In genomic region chr2:9229470-9229820, GRCh38 we compare ENCODE assay signal across 24 cellular contexts. TPM values are rescaled to one million over a fixed set of nuclear protein-coding genes. Genes with fewer than 3 reads are reported as not detected.
DNase-seq lines count a peak whose midpoint lies in the region; ATAC-seq and TF ChIP-seq lines count a peak whose summit lies in the region.
"Had no signal": no experiment of that assay in that cellular context is flagged by ENCODE, and none has a peak within 500 bp of the region (broad histone marks: within the 10 kb centered on the region; RNA-seq: fewer than 3 reads in every experiment).

No MANE protein-coding gene starts in this region.

- H3K27ac ChIP-seq in ACC112 (ENCODE audit: low read depth, low read length) (peak overlapping the region; percentile 91), neural progenitor cell (no peak overlapping the region), endodermal cell (ENCODE audit: low read depth, low read length) (no peak overlapping the region)
- H3K27ac ChIP-seq: colonic mucosa, pancreas, VCaP had no signal

- peaks cover 87% of the 10 kb centered on the region for H3K4me1 Mint-ChIP-seq in Calu3 (ENCODE audit: low read depth, unreplicated experiment)
- peaks cover 85% of the 10 kb centered on the region for H3K4me1 Mint-ChIP-seq in chondrocyte (ENCODE audit: low read depth)
- H3K4me1 Mint-ChIP-seq in neural progenitor cell = peaks cover 83% of the 10 kb centered on the region
- H3K4me1 Mint-ChIP-seq in endodermal cell = peaks cover 9% of the 10 kb centered on the region
- H3K4me1 Mint-ChIP-seq: CD8-positive, alpha-beta memory T cell; immature natural killer cell had no signal

- no peak overlapping the region for H3K4me2 ChIP-seq in neural progenitor cell
- H3K4me2 ChIP-seq: GM23338 had no signal

- H3K27me3 ChIP-seq in ACC112 (ENCODE audit: insufficient read depth, low read length) (no peaks in the 10 kb centered on the region), neural progenitor cell (no peaks in the 10 kb centered on the region), endodermal cell (ENCODE audit: control insufficient read depth, insufficient read depth, low read length, poor library complexity, severe bottlenecking) (no peaks in the 10 kb centered on the region)
- H3K27me3 ChIP-seq: colonic mucosa, pancreas, tibial nerve had no signal

- WGBS in endodermal cell (ENCODE audit: insufficient coverage in 1 of 2, insufficient read length in 1 of 2), 2 experiments = 88 to 91% methylated on average over 4 to 6 of the region's 6 CpGs

- no peak for TF ChIP-seq CTCF in Calu3 (IDR thresholded peaks at IDR 0.05; ENCODE audit: unreplicated experiment)
- TF ChIP-seq CTCF in chondrocyte (IDR thresholded peaks at IDR 0.05) = no peak
- no peak for TF ChIP-seq CTCF in neural progenitor cell (IDR thresholded peaks at IDR 0.05)
- TF ChIP-seq CTCF in endodermal cell (conservative IDR thresholded peaks at IDR 0.05) = no peak

- BruUV-seq in Calu3 (replicated peaks; lab: Mats Ljungman, UMichigan) = no TSS peak

- H3K9me3 Mint-ChIP-seq in Calu3 (ENCODE audit: low read depth, unreplicated experiment) (no peaks in the 10 kb centered on the region), chondrocyte (ENCODE audit: low read depth) (no peaks in the 10 kb centered on the region), neural progenitor cell (no peaks in the 10 kb centered on the region), endodermal cell (no peaks in the 10 kb centered on the region)
- H3K9me3 Mint-ChIP-seq: CD8-positive, alpha-beta memory T cell; GM23338; immature natural killer cell had no signal

- no peak overlapping the region for H2AFZ ChIP-seq in ACC112 (ENCODE audit: low read length, unreplicated experiment)
- no peak overlapping the region for H2AFZ ChIP-seq in neural progenitor cell (replicated peaks)
- H2AFZ ChIP-seq: GM23338 had no signal

- H3K27ac Mint-ChIP-seq in Calu3 (ENCODE audit: unreplicated experiment) = peak overlapping the region; percentile 24
- H3K27ac Mint-ChIP-seq in chondrocyte (ENCODE audit: unreplicated experiment) = peak overlapping the region; percentile 51
- peak overlapping the region; percentile 43 for H3K27ac Mint-ChIP-seq in neural progenitor cell
- H3K27ac Mint-ChIP-seq in endodermal cell = no peak overlapping the region
- H3K27ac Mint-ChIP-seq: CD8-positive, alpha-beta memory T cell; GM23338; immature natural killer cell; T-helper 17 cell had no signal

- CTCF ChIA-PET in Calu3 (lab: Charles Lee) = interaction anchor here (0.9 kb wide), 1 partner anchor 15 kb away, joined by 3 read pairs; no protein-coding TSS in a partner anchor

- H3K36me3 Mint-ChIP-seq in Calu3 (ENCODE audit: insufficient read depth, unreplicated experiment) = peaks cover 24% of the 10 kb centered on the region
- no peaks in the 10 kb centered on the region for H3K36me3 Mint-ChIP-seq in chondrocyte (ENCODE audit: low read depth)
- no peaks in the 10 kb centered on the region for H3K36me3 Mint-ChIP-seq in neural progenitor cell
- H3K36me3 Mint-ChIP-seq in endodermal cell (ENCODE audit: low read depth) = no peaks in the 10 kb centered on the region
- H3K36me3 Mint-ChIP-seq: immature natural killer cell had no signal

- DNase-seq in Calu3 (no peak), chondrocyte (ENCODE audit: low spot score) (no peak), neural progenitor cell (ENCODE audit: low spot score) (no peak), endodermal cell (no peak)
- DNase-seq in activated T-cell treated with anti-CD3 and anti-CD28 coated beads, Interleukin-2, amount 50 U/mL, for 48 hours = no peak
- DNase-seq in stimulated activated CD4-positive, alpha-beta T cell treated with anti-CD3 and anti-CD28 coated beads, Interleukin-2, amount 100 ng/mL, for 24 hours = no peak
- DNase-seq: activated CD4-positive, alpha-beta T cell treated with anti-CD3 and anti-CD28 coated beads, Interleukin-2, amount 50 U/mL, for 4 hours; activated naive CD4-positive, alpha-beta T cell treated with Interleukin-2 at 50 U/mL for 16 hours; aorta; CD8-positive, alpha-beta memory T cell; colonic mucosa; immature natural killer cell; NCI-H187; NCI-H2227 treated with DMSO at 0.1 percent for 48 hours; NCI-H748 treated with DMSO at 0.1 percent for 48 hours; stimulated activated CD4-positive, alpha-beta T cell treated with anti-CD3 and anti-CD28 coated beads, Interleukin-1b, Interleukin-23, amount 100 ng/mL, for 48 hours; stimulated activated naive CD8-positive, alpha-beta T cell treated with anti-CD3 and anti-CD28 coated beads, Interleukin-15, Interleukin-2, amounts not matched to agents 100 U/mL and 50 U/mL, for 24 hours; T-helper 17 cell had no signal

- H3K9me3 ChIP-seq in neural progenitor cell (ENCODE audit: low read depth) (no peaks in the 10 kb centered on the region), endodermal cell (ENCODE audit: control insufficient read depth, low read length) (no peaks in the 10 kb centered on the region)
- H3K9me3 ChIP-seq: colonic mucosa, pancreas, tibial nerve had no signal

- ATAC-seq in HG02970 (IDR thresholded peaks at IDR 0.05; ENCODE audit: low FRiP score, unreplicated experiment) = no peak
- ATAC-seq: GM23338; stimulated activated naive CD8-positive, alpha-beta T cell treated with anti-CD3 and anti-CD28 coated beads, Interleukin-15, Interleukin-2, amounts not matched to agents 100 U/mL and 50 U/mL, for 24 hours; T-helper 17 cell had no signal

- H3K79me2 ChIP-seq in ACC112 (ENCODE audit: control insufficient read depth, insufficient read depth, low read length, unreplicated experiment) (peaks cover 94% of the 10 kb centered on the region), neural progenitor cell (ENCODE audit: low read depth) (peaks cover 90% of the 10 kb centered on the region)

- intact Hi-C loops in Calu3 (cut with micrococcal nuclease; ENCODE audit: unreplicated experiment) = no loop called here

- no peaks in the 10 kb centered on the region for H3F3A ChIP-seq in neural progenitor cell (ENCODE audit: low read depth)

- peaks cover 100% of the 10 kb centered on the region for H4K20me1 ChIP-seq in neural progenitor cell (ENCODE audit: low read depth)

- H3K9ac ChIP-seq in neural progenitor cell (no peak overlapping the region), endodermal cell (ENCODE audit: extremely low read depth, low read length, poor library complexity, severe bottlenecking) (no peak overlapping the region)

- H3K4me3 Mint-ChIP-seq in Calu3 (ENCODE audit: low read depth, unreplicated experiment) = no peak overlapping the region
- H3K4me3 Mint-ChIP-seq in chondrocyte (ENCODE audit: unreplicated experiment) = no peak overlapping the region
- H3K4me3 Mint-ChIP-seq in neural progenitor cell = no peak overlapping the region
- H3K4me3 Mint-ChIP-seq in endodermal cell = no peak overlapping the region
- H3K4me3 Mint-ChIP-seq: CD8-positive, alpha-beta memory T cell; GM23338; immature natural killer cell; T-helper 17 cell had no signal

- H3K27me3 Mint-ChIP-seq in Calu3 (ENCODE audit: unreplicated experiment) (no peaks in the 10 kb centered on the region), chondrocyte (ENCODE audit: low read depth) (no peaks in the 10 kb centered on the region), neural progenitor cell (ENCODE audit: insufficient read depth, low read depth) (no peaks in the 10 kb centered on the region), endodermal cell (ENCODE audit: insufficient read depth) (peaks cover 41% of the 10 kb centered on the region)

- H3K4me1 ChIP-seq in ACC112 (ENCODE audit: control insufficient read depth, insufficient read depth, low read length, unreplicated experiment) (peaks cover 74% of the 10 kb centered on the region), neural progenitor cell (peaks cover 13% of the 10 kb centered on the region), endodermal cell (ENCODE audit: control insufficient read depth, insufficient read depth, low read length) (no peaks in the 10 kb centered on the region)

- H3K36me3 ChIP-seq in ACC112 (ENCODE audit: insufficient read depth, low read length) (no peaks in the 10 kb centered on the region), neural progenitor cell (no peaks in the 10 kb centered on the region), endodermal cell (ENCODE audit: control insufficient read depth, insufficient read depth, low read length) (no peaks in the 10 kb centered on the region)
- H3K36me3 ChIP-seq: colonic mucosa, pancreas, tibial nerve had no signal

- H3K4me3 ChIP-seq in ACC112 (ENCODE audit: low read depth, low read length) = no peak overlapping the region
- no peak overlapping the region for H3K4me3 ChIP-seq in neural progenitor cell
- no peak overlapping the region for H3K4me3 ChIP-seq in endodermal cell (ENCODE audit: low read length)
- H3K4me3 ChIP-seq: colonic mucosa, GM23338, pancreas, tibial nerve had no signal

RNA-seq across cellular contexts. Expression of gene ASAP2, which starts 22.8 kb away (rescaled TPM):
- total RNA-seq in Calu3 (2022) = 75.1 and 78.6 TPM in 2 replicates
- total RNA-seq in chondrocyte = 60.7 to 73.2 TPM (median 61.5 TPM) in 3 replicates
- 26.1 and 31.7 TPM in 2 replicates for total RNA-seq in neural progenitor cell (ENCODE audit: low replicate concordance)
- 10 to 100 TPM; 11.8 to 20.4 TPM for total RNA-seq in endodermal cell
- polyA plus RNA-seq in endodermal cell (2013, experiment 1 of 2) = 45.7 TPM
- 45.8 TPM for polyA plus RNA-seq in endodermal cell (2013, experiment 2 of 2)
- polyA plus RNA-seq: CD8-positive, alpha-beta memory T cell had no signal
